In the genomic region with DNA sequence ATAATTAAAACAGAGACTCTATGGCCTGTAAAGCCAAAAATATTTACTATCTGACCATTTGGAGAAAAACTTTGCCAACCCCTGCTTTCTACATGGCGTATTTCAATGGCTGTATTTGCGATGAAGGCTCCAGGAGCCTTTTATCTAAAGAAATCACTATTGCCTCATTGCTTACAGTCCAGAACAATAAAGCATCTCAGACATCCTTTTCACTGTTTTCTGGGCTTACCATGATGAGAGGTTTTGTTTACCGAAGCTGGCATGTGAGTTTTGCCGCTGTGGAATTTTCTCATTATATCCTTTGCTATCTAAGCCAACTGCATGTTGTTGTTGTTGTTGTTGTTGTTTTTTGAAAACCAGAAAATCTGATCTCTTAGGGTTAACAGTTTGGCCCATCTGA, we compare ENCODE assay signal across 23 cellular contexts. TPM values are rescaled to one million over a fixed set of nuclear protein-coding genes. Genes with fewer than 3 reads are reported as not detected.
DNase-seq lines count a peak whose midpoint lies in the region; ATAC-seq and TF ChIP-seq lines count a peak whose summit lies in the region.
"Had no signal": no experiment of that assay in that cellular context is flagged by ENCODE, and none has a peak within 500 bp of the region (broad histone marks: within the 10 kb centered on the region; RNA-seq: fewer than 3 reads in every experiment).

No MANE protein-coding gene starts in this region.

- H3K4me3 ChIP-seq in cardiac muscle cell (no peak overlapping the region), coronary artery (no peak overlapping the region), osteoblast (ENCODE audit: insufficient read depth, low read length) (no peak overlapping the region), upper lobe of right lung (no peak overlapping the region)
- H3K4me3 ChIP-seq: body of pancreas, skin epidermis had no signal

- no peak overlapping the region for H2AFZ ChIP-seq in osteoblast (ENCODE audit: low read length)

- H3K9me3 ChIP-seq in cardiac muscle cell (ENCODE audit: low read depth), result no peaks in the 10 kb centered on the region
- H3K9me3 ChIP-seq in osteoblast (ENCODE audit: low read depth, low read length), result no peaks in the 10 kb centered on the region
- H3K9me3 ChIP-seq in upper lobe of right lung, result no peaks in the 10 kb centered on the region
- H3K9me3 ChIP-seq: BE2C, body of pancreas had no signal

- no peak overlapping the region for H3K4me2 ChIP-seq in osteoblast (ENCODE audit: insufficient read depth, low read length)

- H3K4me1 ChIP-seq in cardiac muscle cell (ENCODE audit: low read depth), result peaks cover 58% of the 10 kb centered on the region
- H3K4me1 ChIP-seq in osteoblast (ENCODE audit: insufficient read depth, low read length), result peaks cover 35% of the 10 kb centered on the region
- peaks cover 10% of the 10 kb centered on the region for H3K4me1 ChIP-seq in upper lobe of right lung
- H3K4me1 ChIP-seq: BE2C had no signal

- H3K27me3 ChIP-seq in cardiac muscle cell, result no peaks in the 10 kb centered on the region
- H3K27me3 ChIP-seq in osteoblast (ENCODE audit: insufficient read depth, low read length), result no peaks in the 10 kb centered on the region
- no peaks in the 10 kb centered on the region for H3K27me3 ChIP-seq in upper lobe of right lung
- H3K27me3 ChIP-seq: BE2C, body of pancreas had no signal

- peak overlapping the region; percentile 78 for H3K27ac ChIP-seq in cardiac muscle cell
- peak overlapping the region; percentile 61 to 80 for H3K27ac ChIP-seq in coronary artery
- H3K27ac ChIP-seq in osteoblast (ENCODE audit: low read depth, low read length), result peak overlapping the region; percentile 77
- peak overlapping the region; percentile 38 for H3K27ac ChIP-seq in upper lobe of right lung
- H3K27ac ChIP-seq: body of pancreas had no signal

- intact Hi-C loops in left cardiac atrium (cut with DNase I), result no loop called here
- intact Hi-C loops in upper lobe of right lung (cut with DNase I), result no loop called here

- H3K79me2 ChIP-seq in osteoblast (ENCODE audit: insufficient read depth, low read length), result peaks cover 82% of the 10 kb centered on the region

- ATAC-seq in left cardiac atrium (no peak), upper lobe of right lung (no peak)
- ATAC-seq: activated CD8-positive, alpha-beta T cell treated with anti-CD3 and anti-CD28 coated beads, Interleukin-2, amount 10 ng/mL, durations not matched to agents 7 days and 5 days; activated T-cell treated with anti-CD3 and anti-CD28 coated beads, Interleukin-2, amount 50 U/mL, for 4 hours; natural killer cell treated with Interleukin-12 subunit alpha and Interleukin-12 subunit beta and Interleukin-15 and Interleukin-18, amount 100 ng/mL, for 72 hours had no signal

- DNase-seq in cardiac muscle cell (ENCODE audit: low read depth in 1 of 2, low spot score in 1 of 2), result no peak
- no peak for DNase-seq in left cardiac atrium
- no peak for DNase-seq in coronary artery (ENCODE audit: low spot score)
- no peak for DNase-seq in osteoblast (ENCODE audit: insufficient read length, low spot score, missing footprints)
- no peak for DNase-seq in upper lobe of right lung
- no peak for DNase-seq in RKO (ENCODE audit: low spot score)
- DNase-seq in activated CD8-positive, alpha-beta memory T cell treated with anti-CD3 and anti-CD28 coated beads, Interleukin-2, amount 50 U/mL, for 4 hours, result no peak
- DNase-seq in retina, result no peak
- DNase-seq: 8988T; activated CD4-positive, CD25-positive, alpha-beta regulatory T cell treated with anti-CD3 and anti-CD28 coated beads, Interleukin-2, amount 50 U/mL, for 72 hours; activated CD8-positive, alpha-beta T cell treated with anti-CD3 and anti-CD28 coated beads, Interleukin-2, amount 10 ng/mL, durations not matched to agents 7 days and 5 days; activated T-cell treated with anti-CD3 and anti-CD28 coated beads, Interleukin-2, amount 50 U/mL, for 4 hours; BE2C; body of pancreas; COR-L47; hypothalamus; Kasumi-1; NCI-H1092 treated with DMSO at 0.1 percent for 48 hours; NCI-H2081; NCI-H446; stimulated activated naive CD4-positive, alpha-beta T cell had no signal

- H3K36me3 ChIP-seq in cardiac muscle cell (no peaks in the 10 kb centered on the region), osteoblast (ENCODE audit: insufficient read depth, low read length) (no peaks in the 10 kb centered on the region), upper lobe of right lung (no peaks in the 10 kb centered on the region)
- H3K36me3 ChIP-seq: BE2C had no signal

- no peak for TF ChIP-seq CTCF in cardiac muscle cell (IDR thresholded peaks at IDR 0.05; ENCODE audit: low read depth, low read length)
- no peak for TF ChIP-seq CTCF in coronary artery (IDR thresholded peaks at IDR 0.05)
- no peak for TF ChIP-seq CTCF in osteoblast (IDR thresholded peaks at IDR 0.05; ENCODE audit: extremely low read depth, low read depth, low read length)
- TF ChIP-seq CTCF in upper lobe of right lung (IDR thresholded peaks at IDR 0.05), result no peak

- H4K20me1 ChIP-seq in osteoblast (ENCODE audit: insufficient read depth, low read length), result no peaks in the 10 kb centered on the region

RNA-seq across cellular contexts. Expression of a gene that starts 13.9 kb away (rescaled TPM):
- total RNA-seq in cardiac muscle cell (94.7 and 121 TPM in 2 replicates), left cardiac atrium (100 to 1,000 TPM in 1 of 2 donors, 10 to 100 TPM in 1; 97.6 to 102 TPM), osteoblast (19.4 and 25.3 TPM in 2 replicates), upper lobe of right lung (52.4 TPM)
- 55.1 and 71.7 TPM in 2 replicates for polyA plus RNA-seq in cardiac muscle cell
- total RNA-seq: activated CD8-positive, alpha-beta T cell treated with anti-CD3 and anti-CD28 coated beads, Interleukin-2, amount 10 ng/mL, durations not matched to agents 7 days and 5 days; natural killer cell treated with Interleukin-12 subunit alpha and Interleukin-12 subunit beta and Interleukin-15 and Interleukin-18, amount 100 ng/mL, for 72 hours had no signal
